Comparison of ENCODE assay signal across 15 cellular contexts in genomic region chr19:8238251-8238650, GRCh38. TPM values are rescaled to one million over a fixed set of nuclear protein-coding genes. Genes with fewer than 3 reads are reported as not detected.
DNase-seq lines count a peak whose midpoint lies in the region; ATAC-seq, FAIRE-seq and TF ChIP-seq lines count a peak whose summit lies in the region.
"Had no signal": no experiment of that assay in that cellular context is flagged by ENCODE, and none has a peak within 500 bp of the region (broad histone marks: within the 10 kb centered on the region; RNA-seq: fewer than 3 reads in every experiment).

No MANE protein-coding gene starts in this region.

- H3K27ac Mint-ChIP-seq in progenitor cell of endocrine pancreas (peak overlapping the region; percentile 81), glutamatergic neuron (ENCODE audit: unreplicated experiment) (no peak overlapping the region)

- TF ChIP-seq CTCF in GM20000 (IDR thresholded peaks at IDR 0.05; ENCODE audit: extremely low read depth, missing control alignments) (no peak), esophagus squamous epithelium (IDR thresholded peaks at IDR 0.05) (no peak), progenitor cell of endocrine pancreas (IDR thresholded peaks at IDR 0.05; ENCODE audit: unreplicated experiment) (no peak), glutamatergic neuron (IDR thresholded peaks at IDR 0.05; ENCODE audit: partially characterized antibody, unreplicated experiment) (no peak)

- no peak for FAIRE-seq in H54 (lab: Jason Lieb, UNC)
- FAIRE-seq: GM19239, urothelium cell line had no signal

- H3K4me3 Mint-ChIP-seq in progenitor cell of endocrine pancreas (ENCODE audit: low read depth) (no peak overlapping the region), glutamatergic neuron (ENCODE audit: unreplicated experiment) (no peak overlapping the region)

- no peak for ATAC-seq in GM18517 (IDR thresholded peaks at IDR 0.05; ENCODE audit: unreplicated experiment)

- H3K36me3 Mint-ChIP-seq in progenitor cell of endocrine pancreas (ENCODE audit: insufficient read depth) (peaks cover 10% of the 10 kb centered on the region), glutamatergic neuron (ENCODE audit: unreplicated experiment) (peaks cover 4% of the 10 kb centered on the region)

- DNase-seq in GM20000 (ENCODE audit: low spot score) = peak; percentile 2
- peak; percentile 33 for DNase-seq in NCI-H226
- DNase-seq in esophagus squamous epithelium (lab: John Stamatoyannopoulos, UW) = no peak
- DNase-seq in progenitor cell of endocrine pancreas (ENCODE audit: low spot score, unreplicated experiment) = no peak
- DNase-seq in glutamatergic neuron = no peak
- DNase-seq in H54 (ENCODE audit: insufficient read length, low spot score) = no peak
- DNase-seq: activated CD4-positive, alpha-beta T cell treated with anti-CD3 and anti-CD28 coated beads for 1 hour; mesendoderm; NCI-H1105 treated with DMSO at 0.1 percent for 48 hours; NCI-H510A treated with DMSO at 0.1 percent for 48 hours; Peyer's patch; posterior cingulate gyrus had no signal

- H3K9me3 ChIP-seq in esophagus squamous epithelium = peaks cover 0 to 2% (median 0%) of the 10 kb centered on the region in 3 donors

- no peaks in the 10 kb centered on the region for H3K27me3 Mint-ChIP-seq in progenitor cell of endocrine pancreas
- peaks cover 8% of the 10 kb centered on the region for H3K27me3 Mint-ChIP-seq in glutamatergic neuron (ENCODE audit: unreplicated experiment)

- H3K27me3 ChIP-seq in esophagus squamous epithelium = no peaks in the 10 kb centered on the region
- H3K27me3 ChIP-seq: Peyer's patch had no signal

- peaks cover 12 to 43% (median 30%) of the 10 kb centered on the region in 3 donors for H3K4me1 ChIP-seq in esophagus squamous epithelium

- TF ChIP-seq POLR2A in esophagus squamous epithelium (IDR thresholded peaks at IDR 0.05) (no peak), H54 (IDR thresholded peaks at IDR 0.05; ENCODE audit: low read depth, low read length) (no peak)

- 50 to 67% methylated on average over 1 of the region's 1 CpG for WGBS in esophagus squamous epithelium, 2 donors

- H3K4me3 ChIP-seq in esophagus squamous epithelium = no peak overlapping the region
- H3K4me3 ChIP-seq: Peyer's patch had no signal

- peak overlapping the region in 3 of 4 donors; percentile 11 to 48 (median 42) for H3K27ac ChIP-seq in esophagus squamous epithelium
- H3K27ac ChIP-seq: Peyer's patch had no signal

- intact Hi-C loops in esophagus squamous epithelium (cut with DNase I) = no loop called here

- peaks cover 0 to 17% (median 0%) of the 10 kb centered on the region in 3 donors for H3K36me3 ChIP-seq in esophagus squamous epithelium
- H3K36me3 ChIP-seq: Peyer's patch had no signal

- peaks cover 3% of the 10 kb centered on the region for H3K9me3 Mint-ChIP-seq in progenitor cell of endocrine pancreas (ENCODE audit: low read depth)
- H3K9me3 Mint-ChIP-seq in glutamatergic neuron (ENCODE audit: unreplicated experiment) = peaks cover 10% of the 10 kb centered on the region

- H3K4me1 Mint-ChIP-seq in progenitor cell of endocrine pancreas (ENCODE audit: low read depth) = peaks cover 17% of the 10 kb centered on the region
- peaks cover 14% of the 10 kb centered on the region for H3K4me1 Mint-ChIP-seq in glutamatergic neuron (ENCODE audit: low read depth, unreplicated experiment)

RNA-seq across cellular contexts. Expression of gene CERS4, which starts 29.1 kb away (rescaled TPM):
- total RNA-seq in esophagus squamous epithelium (100 to 1,000 TPM in 1 of 4 donors, 10 to 100 TPM in 3; 44.1 to 184 (median 89.1) TPM), progenitor cell of endocrine pancreas (67.5 and 78.4 TPM in 2 replicates), glutamatergic neuron (ENCODE audit: unreplicated experiment) (27.3 TPM)

Comparison
In these comparisons a context has a peak if more than half of its experiments do, and no peak if none do; other contexts are left out.
1. DNase-seq: peak in GM20000 (single experiment) and NCI-H226 (single experiment); none in esophagus squamous epithelium (single experiment), progenitor cell of endocrine pancreas (single experiment), glutamatergic neuron (single experiment) and H54 (single experiment).